ENCODE assay signal across 14 cellular contexts in the genomic region with DNA sequence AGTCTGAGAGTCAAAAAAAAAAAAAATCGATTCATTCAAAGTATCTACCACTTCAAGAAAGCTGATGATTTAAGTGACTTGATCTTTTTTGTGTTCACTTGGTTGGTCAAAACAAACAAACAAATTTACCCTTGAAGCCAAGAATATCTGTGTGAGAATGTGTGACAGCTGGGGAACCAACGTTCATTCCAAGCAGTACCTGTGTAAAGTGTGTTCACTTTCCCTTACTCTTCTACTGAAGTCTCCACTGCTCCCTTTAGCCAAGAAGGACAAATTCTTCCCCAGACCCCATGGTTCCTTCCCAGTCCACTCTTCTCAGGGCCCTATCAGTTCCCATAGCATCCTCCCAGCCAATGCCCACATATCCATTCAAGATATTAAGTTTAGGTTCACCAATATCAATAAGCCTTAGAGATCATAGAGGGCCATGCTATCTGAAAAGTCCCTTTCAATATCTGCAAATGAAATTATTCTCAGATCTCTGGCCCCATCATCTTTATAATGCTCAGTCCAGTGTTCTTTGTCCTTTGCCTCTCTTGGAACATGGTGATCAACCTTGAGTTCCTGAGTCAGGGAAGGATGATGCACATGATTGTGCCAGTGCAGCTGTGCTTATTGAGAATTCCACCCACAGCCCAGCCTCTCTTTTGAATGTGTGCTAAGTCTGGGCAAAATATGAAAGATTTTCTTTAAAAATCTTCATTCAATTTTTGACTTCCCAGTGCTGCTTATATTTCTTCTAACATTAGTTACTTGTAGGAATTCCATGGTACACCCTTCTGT.
A peak's percentile ranks its signal among the peaks of the same experiment; 100 is the strongest.
DNase-seq lines count a peak whose midpoint lies in the region; ATAC-seq and TF ChIP-seq lines count a peak whose summit lies in the region.
"Had no signal": no experiment of that assay in that cellular context is flagged by ENCODE, and none has a peak within 500 bp of the region (broad histone marks: within the 10 kb centered on the region; RNA-seq: fewer than 3 reads in every experiment).

No MANE protein-coding gene starts in this region.

- WGBS in psoas muscle, 3 donors: 65 to 76% (median 65%) methylated on average over 2 of the region's 2 CpGs
- 89% methylated on average over 2 of the region's 2 CpGs for WGBS in urinary bladder

- H3K27me3 ChIP-seq in psoas muscle (ENCODE audit: insufficient read depth in 3 of 3, low read length in 2 of 3): no peaks in the 10 kb centered on the region

- intact Hi-C loops in psoas muscle (cut with DNase I): no loop called here

- TF ChIP-seq CTCF in psoas muscle (IDR thresholded peaks at IDR 0.05): no peak

- peak; percentile 16 for DNase-seq in kidney tubule cell (ENCODE audit: low spot score)
- no peak for DNase-seq in psoas muscle
- DNase-seq in amygdala (lab: John Stamatoyannopoulos, UW): no peak
- no peak for DNase-seq in DMS 273 treated with DMSO at 0.1 percent for 48 hours (lab: John Stamatoyannopoulos, UW)
- no peak for DNase-seq in effector CD4-positive, alpha-beta T cell
- DNase-seq: C1 segment of cervical spinal cord; CD4-positive, alpha-beta T cell; DMS79 treated with DMSO at 0.1 percent for 48 hours; EL; GOT3; H9 had no signal

- H3K36me3 ChIP-seq in psoas muscle (ENCODE audit: insufficient read depth in 1 of 2, low read depth in 1 of 2) (no peaks in the 10 kb centered on the region), urinary bladder (ENCODE audit: insufficient read depth) (no peaks in the 10 kb centered on the region)

- H3K9me3 ChIP-seq in psoas muscle: no peaks in the 10 kb centered on the region

- H3K4me3 ChIP-seq in psoas muscle (no peak overlapping the region), urinary bladder (ENCODE audit: low read depth, low read length) (no peak overlapping the region)

- H3K4me1 ChIP-seq in psoas muscle (peaks cover 32% of the 10 kb centered on the region), urinary bladder (ENCODE audit: insufficient read depth) (no peaks in the 10 kb centered on the region)

- ATAC-seq in psoas muscle: peak; percentile 51 to 78 (median 76)

- H3K27ac ChIP-seq in angular gyrus (ENCODE audit: low read depth, low read length) (peak overlapping the region; percentile 27), psoas muscle (peak overlapping the region; percentile 43), urinary bladder (ENCODE audit: low read depth) (peak overlapping the region; percentile 16)
- H3K27ac ChIP-seq: HL-60 had no signal
